Comparison of ENCODE assay signal across 5 cellular contexts in genomic region chr5:40883051-40883450, GRCh38. TPM values are rescaled to one million over a fixed set of nuclear protein-coding genes. Genes with fewer than 3 reads are reported as not detected.
"Had no signal": no experiment of that assay in that cellular context is flagged by ENCODE, and none has a peak within 500 bp of the region (broad histone marks: within the 10 kb centered on the region; RNA-seq: fewer than 3 reads in every experiment).

No MANE protein-coding gene starts in this region.

RNA-seq across cellular contexts. Expression of gene C7, which starts 26.2 kb away (rescaled TPM):
- total RNA-seq: OCI-LY7, PC-3, PC-9, RPMI7951, SJSA1 had no signal
